Comparison of ENCODE assay signal across 10 cellular contexts in the genomic region with DNA sequence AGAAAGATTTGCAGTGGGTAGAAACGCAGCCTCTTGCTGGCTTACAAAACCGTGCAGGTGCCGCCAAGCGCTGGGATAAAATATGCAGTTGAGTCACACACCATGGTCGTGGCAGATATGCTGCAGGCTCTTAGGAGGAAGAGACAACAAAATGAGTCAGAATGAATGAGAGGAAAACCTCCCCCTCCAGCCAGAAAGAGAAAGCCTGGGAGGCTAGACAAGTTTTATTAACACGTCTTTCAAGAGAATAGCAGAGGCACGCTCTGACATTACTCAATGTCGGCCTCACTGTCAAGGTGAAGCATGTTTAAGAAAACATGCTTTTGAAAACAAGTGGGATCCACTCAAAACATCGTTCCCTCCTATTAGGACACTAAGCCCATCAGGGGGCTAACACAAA. TPM values are rescaled to one million over a fixed set of nuclear protein-coding genes. Genes with fewer than 3 reads are reported as not detected.
DNase-seq lines count a peak whose midpoint lies in the region; ATAC-seq and TF ChIP-seq lines count a peak whose summit lies in the region.
"Had no signal": no experiment of that assay in that cellular context is flagged by ENCODE, and none has a peak within 500 bp of the region (broad histone marks: within the 10 kb centered on the region; RNA-seq: fewer than 3 reads in every experiment).

No MANE protein-coding gene starts in this region.

- ATAC-seq in SK-N-SH treated with all-trans-retinoic acid at 6 μM for 48 hours (peak; percentile 97), HG02623 (IDR thresholded peaks at IDR 0.05; ENCODE audit: unreplicated experiment) (no peak)

- no peaks in the 10 kb centered on the region for H3K79me2 ChIP-seq in hepatocyte

- H3K27me3 ChIP-seq in hepatocyte = no peaks in the 10 kb centered on the region

- no peak for TF ChIP-seq CTCF in hepatocyte (IDR thresholded peaks at IDR 0.05; ENCODE audit: poor library complexity)

- no peak overlapping the region for H3K4me3 ChIP-seq in hepatocyte

- H3K4me1 ChIP-seq in hepatocyte (ENCODE audit: insufficient read depth) = no peaks in the 10 kb centered on the region

- peak overlapping the region; percentile 55 for H3K27ac ChIP-seq in hepatocyte

- no peaks in the 10 kb centered on the region for H3K36me3 ChIP-seq in hepatocyte (replicated peaks; ENCODE audit: insufficient read depth, low read depth)

- H3K9me3 ChIP-seq in hepatocyte (ENCODE audit: low read depth) = no peaks in the 10 kb centered on the region

- H4K20me1 ChIP-seq in hepatocyte (ENCODE audit: insufficient read depth, poor library complexity, severe bottlenecking) = no peaks in the 10 kb centered on the region

- 31% methylated on average over 9 of the region's 9 CpGs for WGBS in hepatocyte (ENCODE audit: low lambda C conversion rate, missing lambda C conversion rate)

- H3K9me2 ChIP-seq in hepatocyte (replicated peaks; ENCODE audit: insufficient read depth) = no peaks in the 10 kb centered on the region

- peak; percentile 33 for DNase-seq in stimulated activated CD4-positive, alpha-beta T cell treated with anti-CD3 and anti-CD28 coated beads, Interleukin-15, amount 100 ng/mL, for 24 hours
- DNase-seq in stimulated activated CD4-positive, alpha-beta T cell treated with anti-CD3 and anti-CD28 coated beads, Interleukin-12 subunit alpha, Interleukin-12 subunit beta, amount 100 ng/mL, for 4 hours = no peak
- DNase-seq in hepatocyte (ENCODE audit: low spot score) = peak; percentile 72
- DNase-seq in ureter (ENCODE audit: low spot score) = peak; percentile 65
- no peak for DNase-seq in COLO668 (lab: John Stamatoyannopoulos, UW; ENCODE audit: unreplicated experiment)
- DNase-seq in NCI-H2196 treated with DMSO at 0.1 percent for 48 hours (lab: John Stamatoyannopoulos, UW; ENCODE audit: unreplicated experiment) = no peak
- DNase-seq: DND-41, naive B cell had no signal

- no peak overlapping the region for H2AFZ ChIP-seq in hepatocyte

- H3K4me2 ChIP-seq in hepatocyte = peak overlapping the region; percentile 63

TF ChIP-seq in SK-N-SH treated with all-trans-retinoic acid at 6 μM for 48 hours, 23 proteins besides CTCF, POLR2A, EP300 and RAD21:
- TF ChIP-seq PPARA (CRISPR knock-in tag; IDR thresholded peaks at IDR 0.05; ENCODE audit: borderline replicate concordance) (no peak), ARNTL (CRISPR knock-in tag; IDR thresholded peaks at IDR 0.05; ENCODE audit: borderline replicate concordance, low read depth) (no peak)
- TF ChIP-seq, protein P1, sequence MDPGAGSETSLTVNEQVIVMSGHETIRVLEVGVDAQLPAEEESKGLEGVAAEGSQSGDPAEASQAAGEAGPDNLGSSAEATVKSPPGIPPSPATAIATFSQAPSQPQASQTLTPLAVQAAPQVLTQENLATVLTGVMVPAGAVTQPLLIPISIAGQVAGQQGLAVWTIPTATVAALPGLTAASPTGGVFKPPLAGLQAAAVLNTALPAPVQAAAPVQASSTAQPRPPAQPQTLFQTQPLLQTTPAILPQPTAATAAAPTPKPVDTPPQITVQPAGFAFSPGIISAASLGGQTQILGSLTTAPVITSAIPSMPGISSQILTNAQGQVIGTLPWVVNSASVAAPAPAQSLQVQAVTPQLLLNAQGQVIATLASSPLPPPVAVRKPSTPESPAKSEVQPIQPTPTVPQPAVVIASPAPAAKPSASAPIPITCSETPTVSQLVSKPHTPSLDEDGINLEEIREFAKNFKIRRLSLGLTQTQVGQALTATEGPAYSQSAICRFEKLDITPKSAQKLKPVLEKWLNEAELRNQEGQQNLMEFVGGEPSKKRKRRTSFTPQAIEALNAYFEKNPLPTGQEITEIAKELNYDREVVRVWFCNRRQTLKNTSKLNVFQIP (CRISPR knock-in tag; IDR thresholded peaks at IDR 0.05; ENCODE audit: borderline replicate concordance, low read depth) = no peak
TF ChIP-seq in SK-N-SH treated with all-trans-retinoic acid at 6 μM for 48 hours: peak in this region for 0.

RNA-seq across cellular contexts. Expression of a gene that starts 37.1 kb away (rescaled TPM):
- total RNA-seq in hepatocyte = 9.3 and 14.9 TPM in 2 replicates
- 3.3 and 5.2 TPM in 2 replicates for polyA plus RNA-seq in hepatocyte
- total RNA-seq in ureter = 36.8 TPM

Comparison
In these comparisons a context has a peak if more than half of its experiments do, and no peak if none do; other contexts are left out.
1. DNase-seq: peak in stimulated activated CD4-positive, alpha-beta T cell treated with anti-CD3 and anti-CD28 coated beads, Interleukin-15, amount 100 ng/mL, for 24 hours (single experiment), hepatocyte (single experiment) and ureter (single experiment); none in stimulated activated CD4-positive, alpha-beta T cell treated with anti-CD3 and anti-CD28 coated beads, Interleukin-12 subunit alpha, Interleukin-12 subunit beta, amount 100 ng/mL, for 4 hours (single experiment), COLO668 (single experiment) and NCI-H2196 treated with DMSO at 0.1 percent for 48 hours (single experiment).